In genomic region chr5:80142996-80143395, GRCh38 we compare ENCODE assay signal across 12 cellular contexts.
A peak's percentile ranks its signal among the peaks of the same experiment; 100 is the strongest.
DNase-seq lines count a peak whose midpoint lies in the region; ATAC-seq and TF ChIP-seq lines count a peak whose summit lies in the region.
"Had no signal": no experiment of that assay in that cellular context is flagged by ENCODE, and none has a peak within 500 bp of the region (broad histone marks: within the 10 kb centered on the region; RNA-seq: fewer than 3 reads in every experiment).

No MANE protein-coding gene starts in this region.

- H3K27ac Mint-ChIP-seq in activated CD4-positive, alpha-beta T cell treated with anti-CD3 and anti-CD28 coated beads for 36 hours, result peak overlapping the region; percentile 94
- H3K27ac Mint-ChIP-seq in dendritic cell treated with granulocyte-macrophage colony-stimulating factor and Interleukin-4, amounts not matched to agents 40 ng/mL and 50 ng/mL, for 4 days, result peak overlapping the region; percentile 89

- H3K4me1 ChIP-seq in spleen, result peaks cover 13 to 86% (median 29%) of the 10 kb centered on the region in 6 donors

- H3K36me3 ChIP-seq in KOPT-K1 (ENCODE audit: insufficient read depth, low read length), result peaks cover 96% of the 10 kb centered on the region
- peaks cover 0 to 37% (median 0%) of the 10 kb centered on the region in 6 donors for H3K36me3 ChIP-seq in spleen

- peak overlapping the region; percentile 94 for H3K27ac ChIP-seq in KOPT-K1 (ENCODE audit: low read depth, low read length, poor library complexity, severe bottlenecking)
- H3K27ac ChIP-seq in spleen, result peak overlapping the region in 5 of 8 donors; percentile 3 to 85 (median 81)

- H3K4me3 Mint-ChIP-seq in activated CD4-positive, alpha-beta T cell treated with anti-CD3 and anti-CD28 coated beads for 36 hours, result peak overlapping the region; percentile 32
- no peak overlapping the region for H3K4me3 Mint-ChIP-seq in dendritic cell treated with granulocyte-macrophage colony-stimulating factor and Interleukin-4, amounts not matched to agents 40 ng/mL and 50 ng/mL, for 4 days

- no peaks in the 10 kb centered on the region for H3K9me3 Mint-ChIP-seq in activated CD4-positive, alpha-beta T cell treated with anti-CD3 and anti-CD28 coated beads for 36 hours (ENCODE audit: low read depth)
- no peaks in the 10 kb centered on the region for H3K9me3 Mint-ChIP-seq in dendritic cell treated with granulocyte-macrophage colony-stimulating factor and Interleukin-4, amounts not matched to agents 40 ng/mL and 50 ng/mL, for 4 days

- ATAC-seq in activated CD4-positive, alpha-beta T cell treated with anti-CD3 and anti-CD28 coated beads for 36 hours, result no peak
- no peak for ATAC-seq in sciatic nerve

- no peak for TF ChIP-seq CTCF in spleen (IDR thresholded peaks at IDR 0.05 in 8 of 11, conservative IDR thresholded peaks at IDR 0.05 in 3 of 11)

- H3K4me1 Mint-ChIP-seq in activated CD4-positive, alpha-beta T cell treated with anti-CD3 and anti-CD28 coated beads for 36 hours, result peaks cover 74% of the 10 kb centered on the region
- peaks cover 86% of the 10 kb centered on the region for H3K4me1 Mint-ChIP-seq in dendritic cell treated with granulocyte-macrophage colony-stimulating factor and Interleukin-4, amounts not matched to agents 40 ng/mL and 50 ng/mL, for 4 days (ENCODE audit: low read depth)

- peaks cover 53% of the 10 kb centered on the region for H3K36me3 Mint-ChIP-seq in activated CD4-positive, alpha-beta T cell treated with anti-CD3 and anti-CD28 coated beads for 36 hours (ENCODE audit: low read depth)
- peaks cover 68% of the 10 kb centered on the region for H3K36me3 Mint-ChIP-seq in dendritic cell treated with granulocyte-macrophage colony-stimulating factor and Interleukin-4, amounts not matched to agents 40 ng/mL and 50 ng/mL, for 4 days (ENCODE audit: low read depth)

- TF ChIP-seq POLR2A in spleen (IDR thresholded peaks at IDR 0.05), result no peak

- 51 to 82% (median 70%) methylated on average over 6 of the region's 6 CpGs for WGBS in spleen, 5 donors

- intact Hi-C loops in activated CD4-positive, alpha-beta T cell treated with anti-CD3 and anti-CD28 coated beads for 36 hours (cut with DNase I, micrococcal nuclease), result loop anchor here in 1 of 2 experiments (5.0 kb wide), 1 partner anchor 49 kb away; no protein-coding TSS in a partner anchor
- intact Hi-C loops in dendritic cell treated with granulocyte-macrophage colony-stimulating factor and Interleukin-4, amounts not matched to agents 40 ng/mL and 50 ng/mL, for 4 days (cut with micrococcal nuclease), result no loop called here
- intact Hi-C loops in spleen (cut with DNase I; ENCODE audit: low total_unique reads), result no loop called here
- intact Hi-C loops in sciatic nerve (cut with DNase I), result loop anchor here (10.0 kb wide), 1 partner anchor 112 kb away; the partner anchor contains the start of gene SERINC5

- no peaks in the 10 kb centered on the region for H3K27me3 ChIP-seq in spleen (replicated peaks in 1 of 7)

- H3K9me3 ChIP-seq in KOPT-K1 (ENCODE audit: insufficient read depth, low read length, poor library complexity, severe bottlenecking) (no peaks in the 10 kb centered on the region), spleen (no peaks in the 10 kb centered on the region)

- H3K4me3 ChIP-seq in spleen, result no peak overlapping the region

- DNase-seq in activated CD4-positive, alpha-beta T cell treated with anti-CD3 and anti-CD28 coated beads for 36 hours, result no peak
- no peak for DNase-seq in activated CD4-positive, alpha-beta T cell treated with anti-CD3 and anti-CD28 coated beads, Interleukin-2, amount 50 U/mL, for 1 hour
- DNase-seq in spleen (no peak), amniotic stem cell (lab: John Stamatoyannopoulos, UW) (no peak), NCI-H1105 treated with DMSO at 0.1 percent for 48 hours (lab: John Stamatoyannopoulos, UW) (no peak), sciatic nerve (ENCODE audit: low spot score) (no peak)
- DNase-seq: activated T-cell treated with anti-CD3 and anti-CD28 coated beads, Interleukin-2, amount 50 U/mL, for 1 hour; DMS 273 treated with DMSO at 0.1 percent for 48 hours; NCI-H1048; NCI-H345 had no signal

- CTCF ChIA-PET in activated CD4-positive, alpha-beta T cell treated with anti-CD3 and anti-CD28 coated beads for 36 hours (lab: Charles Lee), result interaction anchor here (2.5 kb wide), 1 partner anchor 51 kb away, joined by 7 read pairs; no protein-coding TSS in a partner anchor

- no peaks in the 10 kb centered on the region for H3K27me3 Mint-ChIP-seq in activated CD4-positive, alpha-beta T cell treated with anti-CD3 and anti-CD28 coated beads for 36 hours
- no peaks in the 10 kb centered on the region for H3K27me3 Mint-ChIP-seq in dendritic cell treated with granulocyte-macrophage colony-stimulating factor and Interleukin-4, amounts not matched to agents 40 ng/mL and 50 ng/mL, for 4 days

- POLR2A ChIA-PET in activated CD4-positive, alpha-beta T cell treated with anti-CD3 and anti-CD28 coated beads for 36 hours (lab: Charles Lee), result no interaction called here
